Comparison of ENCODE assay signal across 19 cellular contexts in the genomic region with DNA sequence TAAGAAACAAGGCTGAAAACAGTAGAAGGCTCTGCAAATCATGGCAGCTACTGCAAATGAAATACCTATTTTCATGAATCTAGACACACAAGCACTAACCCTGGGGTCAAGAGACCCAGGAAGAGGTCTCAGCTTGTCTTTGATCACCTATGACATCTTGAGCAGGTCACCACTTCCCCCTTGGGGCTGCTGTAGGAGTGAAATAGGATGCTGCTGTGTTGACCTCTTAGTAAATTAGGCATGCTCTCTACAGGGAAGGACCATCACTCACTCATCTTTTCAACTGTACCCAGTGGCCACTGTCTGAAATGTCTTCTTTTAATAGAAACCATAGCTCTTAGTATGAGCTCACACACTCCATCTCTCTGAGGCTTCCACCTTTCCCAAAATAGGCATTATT.
DNase-seq lines count a peak whose midpoint lies in the region; ATAC-seq, FAIRE-seq and TF ChIP-seq lines count a peak whose summit lies in the region.
"Had no signal": no experiment of that assay in that cellular context is flagged by ENCODE, and none has a peak within 500 bp of the region (broad histone marks: within the 10 kb centered on the region; RNA-seq: fewer than 3 reads in every experiment).

No MANE protein-coding gene starts in this region.

- no peak overlapping the region for H3K4me3 ChIP-seq in BLaER1 treated with 17β-estradiol and CSF1 and Interleukin-3, amounts not matched to agents 10 nM and 100 nM
- H3K4me3 ChIP-seq in OCI-LY7 (ENCODE audit: low read depth, low read length, poor library complexity, severe bottlenecking) (no peak overlapping the region), endothelial cell of umbilical vein (replicated peaks in 1 of 3; ENCODE audit: insufficient read depth in 1 of 3, low read depth in 1 of 3, low read length in 3 of 3) (no peak overlapping the region), foreskin fibroblast (ENCODE audit: low read depth in 1 of 2, low read length in 2 of 2) (no peak overlapping the region)
- H3K4me3 ChIP-seq: colonic mucosa, pancreas, skin epidermis had no signal

- TF ChIP-seq CTCF in GM12873 (IDR thresholded peaks at IDR 0.05; ENCODE audit: insufficient read depth, low read depth, low read length, missing control alignments) (peak; percentile 13), OCI-LY7 (conservative IDR thresholded peaks at IDR 0.05; ENCODE audit: low read length) (no peak), endothelial cell of umbilical vein (IDR thresholded peaks at IDR 0.05; ENCODE audit: extremely low read depth in 1 of 2, insufficient read depth in 1 of 2, low read depth in 1 of 2, low read length in 2 of 2) (no peak), foreskin fibroblast (IDR thresholded peaks at IDR 0.05; ENCODE audit: low read depth, low read length) (no peak)

- DNase-seq in OCI-LY7 (ENCODE audit: low spot score) (peak; percentile 33), endothelial cell of umbilical vein (ENCODE audit: low read depth, low spot score) (no peak), foreskin fibroblast (no peak)
- no peak for DNase-seq in activated CD4-positive, alpha-beta T cell treated with anti-CD3 and anti-CD28 coated beads for 4 hours
- DNase-seq: anterior cingulate cortex; colonic mucosa; erythroblast; kidney; NCI-H1417 treated with DMSO at 0.1 percent for 48 hours; NCI-H446 treated with DMSO at 0.1 percent for 48 hours; pancreas; stimulated activated naive CD4-positive, alpha-beta T cell treated with Interleukin-2 at 50 U/mL for 16 hours had no signal

- no peaks in the 10 kb centered on the region for H3K9me1 ChIP-seq in endothelial cell of umbilical vein (replicated peaks; ENCODE audit: control insufficient read depth, extremely low read depth, insufficient read depth, low read length)

- POLR2A ChIA-PET in OCI-LY7 (lab: Charles Lee): interaction anchor here (0.5 to 1.3 kb wide), 5 partner anchors 25 to 97 kb away, joined by 3 to 10 read pairs (median 3); no protein-coding TSS in a partner anchor
- POLR2A ChIA-PET in endothelial cell of umbilical vein (lab: Charles Lee): no interaction called here

- no peaks in the 10 kb centered on the region for H3K9me2 ChIP-seq in OCI-LY7 (ENCODE audit: insufficient read depth, low read length)

- H4K20me1 ChIP-seq in BLaER1 treated with 17β-estradiol and CSF1 and Interleukin-3, amounts not matched to agents 10 nM and 100 nM: peaks cover 0 to 85% (median 19%) of the 10 kb centered on the region in 11 experiments; a peak in 12 of 22 replicates
- H4K20me1 ChIP-seq in OCI-LY7 (ENCODE audit: insufficient read depth, low read length): no peaks in the 10 kb centered on the region
- peaks cover 6% of the 10 kb centered on the region for H4K20me1 ChIP-seq in endothelial cell of umbilical vein (replicated peaks; ENCODE audit: control insufficient read depth, extremely low read depth, insufficient read depth, low read length)

- peaks cover 0 to 3% (median 0%) of the 10 kb centered on the region in 11 experiments; a peak in 1 of 22 replicates for H3K27me3 ChIP-seq in BLaER1 treated with 17β-estradiol and CSF1 and Interleukin-3, amounts not matched to agents 10 nM and 100 nM
- H3K27me3 ChIP-seq in endothelial cell of umbilical vein (ENCODE audit: control insufficient read depth in 2 of 2, insufficient read depth in 2 of 2, low read length in 2 of 2): no peaks in the 10 kb centered on the region
- H3K27me3 ChIP-seq: colonic mucosa, pancreas had no signal

- peaks cover 15% of the 10 kb centered on the region for H3K79me2 ChIP-seq in OCI-LY7 (ENCODE audit: insufficient read depth, low read depth, low read length)
- H3K79me2 ChIP-seq in endothelial cell of umbilical vein (ENCODE audit: control insufficient read depth, insufficient read depth, low read length): peaks cover 28% of the 10 kb centered on the region

- peak; percentile 31 for FAIRE-seq in endothelial cell of umbilical vein (lab: Jason Lieb, UNC)
- FAIRE-seq: kidney, pancreas, urothelium cell line had no signal

- intact Hi-C loops in OCI-LY7 (cut with micrococcal nuclease; ENCODE audit: unreplicated experiment) (no loop called here), endothelial cell of umbilical vein (cut with micrococcal nuclease) (no loop called here)

- H3K4me2 ChIP-seq in BLaER1 treated with 17β-estradiol and CSF1 and Interleukin-3, amounts not matched to agents 10 nM and 100 nM: peak overlapping the region in 6 of 11 experiments; percentile 8 to 45 (median 30); a peak in 7 of 22 replicates
- H3K4me2 ChIP-seq in OCI-LY7 (ENCODE audit: low read length) (peak overlapping the region; percentile 33), endothelial cell of umbilical vein (ENCODE audit: insufficient read depth, low read length) (no peak overlapping the region)

- H3K9me3 ChIP-seq in BLaER1 treated with 17β-estradiol and CSF1 and Interleukin-3, amounts not matched to agents 10 nM and 100 nM (replicated peaks in 1 of 11): peaks cover 56 to 99% (median 93%) of the 10 kb centered on the region in 11 experiments
- H3K9me3 ChIP-seq in OCI-LY7 (ENCODE audit: low read length): peaks cover 19% of the 10 kb centered on the region; the same call in 1 of the 2 replicates
- H3K9me3 ChIP-seq in endothelial cell of umbilical vein (replicated peaks; ENCODE audit: control insufficient read depth, insufficient read depth, low read length): no peaks in the 10 kb centered on the region
- H3K9me3 ChIP-seq: colonic mucosa had no signal

- H2AFZ ChIP-seq in OCI-LY7 (ENCODE audit: low read length) (no peak overlapping the region), endothelial cell of umbilical vein (ENCODE audit: low read depth, low read length) (no peak overlapping the region)

- H3K9ac ChIP-seq in BLaER1 treated with 17β-estradiol and CSF1 and Interleukin-3, amounts not matched to agents 10 nM and 100 nM: no peak overlapping the region
- H3K9ac ChIP-seq in endothelial cell of umbilical vein (replicated peaks; ENCODE audit: extremely low read depth, insufficient read depth, low read length): no peak overlapping the region

- dilution Hi-C loops in endothelial cell of umbilical vein (cut with MboI; ENCODE audit: extremely low pct_ligation_motif_present, low sequenced_read_pairs): no loop called here

- peaks cover 0 to 30% (median 15%) of the 10 kb centered on the region in 10 experiments; a peak in 13 of 20 replicates for H3K4me1 ChIP-seq in BLaER1 treated with 17β-estradiol and CSF1 and Interleukin-3, amounts not matched to agents 10 nM and 100 nM
- H3K4me1 ChIP-seq in OCI-LY7 (ENCODE audit: insufficient read depth, low read length, poor library complexity, severe bottlenecking) (peaks cover 20% of the 10 kb centered on the region), endothelial cell of umbilical vein (ENCODE audit: control insufficient read depth, extremely low read depth, insufficient read depth, low read length) (no peaks in the 10 kb centered on the region)
- H3K4me1 ChIP-seq: colonic mucosa, pancreas had no signal

- H3K27ac ChIP-seq in BLaER1 treated with 17β-estradiol and CSF1 and Interleukin-3, amounts not matched to agents 10 nM and 100 nM: peak overlapping the region in 4 of 11 experiments; percentile 6 to 38 (median 22); a peak in 4 of 22 replicates
- H3K27ac ChIP-seq in OCI-LY7 (ENCODE audit: low read depth, low read length, poor library complexity, severe bottlenecking) (no peak overlapping the region), endothelial cell of umbilical vein (ENCODE audit: insufficient read depth, low read depth, low read length) (no peak overlapping the region)
- H3K27ac ChIP-seq: colonic mucosa, pancreas, VCaP had no signal

- BruUV-seq in OCI-LY7 (replicated peaks; lab: Mats Ljungman, UMichigan): no TSS peak
- no TSS peak for BruUV-seq in endothelial cell of umbilical vein (replicated peaks; lab: Mats Ljungman, UMichigan)

- no peak for TF ChIP-seq POLR2A in endothelial cell of umbilical vein (IDR thresholded peaks at IDR 0.05; ENCODE audit: low read depth, low read length)

- CTCF ChIA-PET in OCI-LY7 (lab: Charles Lee; ENCODE audit: unreplicated experiment): no interaction called here
- CTCF ChIA-PET in endothelial cell of umbilical vein (lab: Charles Lee): no interaction called here

- ATAC-seq in GM18868 (IDR thresholded peaks at IDR 0.05; ENCODE audit: unreplicated experiment): no peak
- ATAC-seq in HG03354 (IDR thresholded peaks at IDR 0.05; ENCODE audit: poor library complexity, severe bottlenecking, unreplicated experiment): no peak
- ATAC-seq: pancreas had no signal

- H3K36me3 ChIP-seq in BLaER1 treated with 17β-estradiol and CSF1 and Interleukin-3, amounts not matched to agents 10 nM and 100 nM: peaks cover 30 to 96% (median 80%) of the 10 kb centered on the region in 11 experiments
- H3K36me3 ChIP-seq in OCI-LY7 (ENCODE audit: insufficient read depth, low read length): peaks cover 19% of the 10 kb centered on the region; the same call in 1 of the 2 replicates
- H3K36me3 ChIP-seq in endothelial cell of umbilical vein (ENCODE audit: control insufficient read depth in 2 of 2, extremely low read depth in 1 of 2, insufficient read depth in 2 of 2, low read length in 2 of 2): no peaks in the 10 kb centered on the region
- H3K36me3 ChIP-seq: colonic mucosa, pancreas had no signal

TF ChIP-seq in endothelial cell of umbilical vein, 7 proteins besides CTCF, POLR2A, EP300 and RAD21:
- TF ChIP-seq FOS (IDR thresholded peaks at IDR 0.05; ENCODE audit: borderline replicate concordance, insufficient read depth, low read length) (no peak), JUN (IDR thresholded peaks at IDR 0.05; ENCODE audit: borderline replicate concordance, insufficient read depth, insufficient read length, low read depth) (no peak)
